In the genomic region with DNA sequence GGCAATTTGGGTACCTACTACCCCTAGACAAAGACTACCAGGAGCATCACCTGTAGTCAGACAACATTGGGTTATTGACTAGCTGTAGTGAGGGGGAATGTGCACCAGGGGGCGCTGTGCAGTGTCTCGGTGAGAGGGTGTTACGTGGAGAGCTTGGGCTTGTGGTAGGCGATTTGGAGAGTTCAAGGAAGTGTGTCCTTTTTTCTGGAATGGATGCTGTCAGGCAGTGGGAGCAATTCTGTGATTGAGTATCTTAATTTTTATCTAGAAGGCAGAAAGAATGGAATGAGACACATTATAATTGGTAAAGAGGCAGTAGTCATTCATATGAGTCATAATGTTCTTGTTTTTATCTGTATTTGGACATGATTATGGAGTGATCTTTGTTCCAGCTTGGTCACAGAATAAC, we compare ENCODE assay signal across 8 cellular contexts.
A peak's percentile ranks its signal among the peaks of the same experiment; 100 is the strongest.
DNase-seq lines count a peak whose midpoint lies in the region; ATAC-seq, FAIRE-seq and TF ChIP-seq lines count a peak whose summit lies in the region.

No MANE protein-coding gene starts in this region.

- TF ChIP-seq CTCF in A549 (IDR thresholded peaks at IDR 0.05): peak; percentile 27; the same call in 1 of the 3 replicates
- peak; percentile 82 for TF ChIP-seq CTCF in GM12864 (IDR thresholded peaks at IDR 0.05; ENCODE audit: low read depth, low read length, missing control alignments)
- TF ChIP-seq CTCF in Panc1 (IDR thresholded peaks at IDR 0.05): peak; percentile 54
- peak; percentile 69 for TF ChIP-seq CTCF in astrocyte of the cerebellum (IDR thresholded peaks at IDR 0.05; ENCODE audit: low read depth, low read length, missing control alignments)
- TF ChIP-seq CTCF in stomach (IDR thresholded peaks at IDR 0.05): peak in 3 of 7 experiments; percentile 25 to 38 (median 37)

- no peak overlapping the region for H3K4me2 ChIP-seq in A549

- H3K27me3 ChIP-seq in Panc1 (ENCODE audit: control insufficient read depth, insufficient read depth, low read length): no peaks in the 10 kb centered on the region
- H3K27me3 ChIP-seq in stomach: no peaks in the 10 kb centered on the region

- H3K9me3 ChIP-seq in A549: no peaks in the 10 kb centered on the region
- no peaks in the 10 kb centered on the region for H3K9me3 ChIP-seq in Panc1 (ENCODE audit: control insufficient read depth, insufficient read depth, low read depth, low read length)
- H3K9me3 ChIP-seq in stomach: no peaks in the 10 kb centered on the region

- 0% methylated on average over 4 of the region's 4 CpGs for WGBS in A549 (ENCODE audit: missing lambda C conversion rate)
- 6 to 17% (median 13%) methylated on average over 4 of the region's 4 CpGs for WGBS in stomach, 5 donors

- POLR2A ChIA-PET in A549 (lab: Yijun Ruan, JAX): no interaction called here
- POLR2A ChIA-PET in Panc1 (lab: Charles Lee): no interaction called here

- no TSS peak for BruUV-seq in Panc1 (replicated peaks; lab: Mats Ljungman, UMichigan)

- TF ChIP-seq RAD21 in A549 (conservative IDR thresholded peaks at IDR 0.05 in 1 of 2, IDR thresholded peaks at IDR 0.05 in 1 of 2): peak in 1 of 2 experiments; percentile 25; a peak in 1 of 5 replicates

- DNase-seq in A549 (ENCODE audit: low read depth in 1 of 2, low spot score in 1 of 2): peak; percentile 16 to 33
- peak; percentile 7 for DNase-seq in GM12864 (ENCODE audit: low read depth)
- DNase-seq in Panc1 (ENCODE audit: low read depth, low spot score): peak; percentile 8
- DNase-seq in astrocyte of the cerebellum (ENCODE audit: low read depth): peak; percentile 6
- peak; percentile 65 for DNase-seq in kidney tubule cell (ENCODE audit: low spot score)
- peak; percentile 29 for DNase-seq in stomach
- DNase-seq in RCC 7860 (ENCODE audit: low spot score): no peak

- no peak for FAIRE-seq in A549 (lab: Jason Lieb, UNC)
- no peak for FAIRE-seq in RCC 7860 (lab: Jason Lieb, UNC)

- H3K27ac ChIP-seq in A549 (no peak overlapping the region), Panc1 (ENCODE audit: low read length) (no peak overlapping the region), stomach (no peak overlapping the region)

- TF ChIP-seq EP300 in A549 (IDR thresholded peaks at IDR 0.05) (no peak), stomach (IDR thresholded peaks at IDR 0.05) (no peak)

- H3K4me1 ChIP-seq in A549 (no peaks in the 10 kb centered on the region), Panc1 (ENCODE audit: control insufficient read depth, insufficient read depth, low read length) (no peaks in the 10 kb centered on the region), stomach (no peaks in the 10 kb centered on the region)

- intact Hi-C loops in Panc1 (cut with micrococcal nuclease; ENCODE audit: unreplicated experiment): no loop called here
- intact Hi-C loops in stomach (cut with DNase I; ENCODE audit: low total_unique reads): no loop called here

- in situ Hi-C loops in Panc1 (cut with HindIII; ENCODE audit: low pct_unique_long_range_greater_than_20kb, low sequenced_read_pairs) (no loop called here), astrocyte of the cerebellum (cut with HindIII; ENCODE audit: low sequenced_read_pairs) (no loop called here)

- ATAC-seq in A549: peak; percentile 64 to 84; a peak in 3 of 6 replicates
- peak; percentile 58 for ATAC-seq in HG02970 (IDR thresholded peaks at IDR 0.05; ENCODE audit: low FRiP score, unreplicated experiment)
- no peak for ATAC-seq in Panc1

- CTCF ChIA-PET in A549 (lab: Yijun Ruan, JAX): interaction anchor here (0.8 to 1.7 kb wide), 6 partner anchors 9 to 96 kb away, joined by 3 to 6 read pairs (median 4); no protein-coding TSS in a partner anchor
- CTCF ChIA-PET in Panc1 (lab: Charles Lee): no interaction called here

- no peaks in the 10 kb centered on the region for H3K36me3 ChIP-seq in Panc1 (ENCODE audit: control insufficient read depth, insufficient read depth, low read length)
- no peaks in the 10 kb centered on the region for H3K36me3 ChIP-seq in stomach

- TF ChIP-seq POLR2A in A549 (IDR thresholded peaks at IDR 0.05; ENCODE audit: low read length) (no peak), stomach (IDR thresholded peaks at IDR 0.05) (no peak)

- no peak overlapping the region for H3K4me3 ChIP-seq in A549
- no peak overlapping the region for H3K4me3 ChIP-seq in GM12864 (ENCODE audit: low read depth, low read length)
- no peak overlapping the region for H3K4me3 ChIP-seq in Panc1 (ENCODE audit: low read depth in 2 of 2, low read length in 2 of 2)
- H3K4me3 ChIP-seq in astrocyte of the cerebellum (ENCODE audit: low read depth, low read length): no peak overlapping the region
- H3K4me3 ChIP-seq in stomach: no peak overlapping the region

TF ChIP-seq in A549, 52 proteins besides CTCF, POLR2A, EP300 and RAD21:
- TF ChIP-seq BHLHE40 (IDR thresholded peaks at IDR 0.05; ENCODE audit: low read depth, low read length): no peak
- TF ChIP-seq, protein P1, sequence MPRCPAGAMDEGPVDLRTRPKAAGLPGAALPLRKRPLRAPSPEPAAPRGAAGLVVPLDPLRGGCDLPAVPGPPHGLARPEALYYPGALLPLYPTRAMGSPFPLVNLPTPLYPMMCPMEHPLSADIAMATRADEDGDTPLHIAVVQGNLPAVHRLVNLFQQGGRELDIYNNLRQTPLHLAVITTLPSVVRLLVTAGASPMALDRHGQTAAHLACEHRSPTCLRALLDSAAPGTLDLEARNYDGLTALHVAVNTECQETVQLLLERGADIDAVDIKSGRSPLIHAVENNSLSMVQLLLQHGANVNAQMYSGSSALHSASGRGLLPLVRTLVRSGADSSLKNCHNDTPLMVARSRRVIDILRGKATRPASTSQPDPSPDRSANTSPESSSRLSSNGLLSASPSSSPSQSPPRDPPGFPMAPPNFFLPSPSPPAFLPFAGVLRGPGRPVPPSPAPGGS (IDR thresholded peaks at IDR 0.05): no peak
- TF ChIP-seq, protein P2, sequence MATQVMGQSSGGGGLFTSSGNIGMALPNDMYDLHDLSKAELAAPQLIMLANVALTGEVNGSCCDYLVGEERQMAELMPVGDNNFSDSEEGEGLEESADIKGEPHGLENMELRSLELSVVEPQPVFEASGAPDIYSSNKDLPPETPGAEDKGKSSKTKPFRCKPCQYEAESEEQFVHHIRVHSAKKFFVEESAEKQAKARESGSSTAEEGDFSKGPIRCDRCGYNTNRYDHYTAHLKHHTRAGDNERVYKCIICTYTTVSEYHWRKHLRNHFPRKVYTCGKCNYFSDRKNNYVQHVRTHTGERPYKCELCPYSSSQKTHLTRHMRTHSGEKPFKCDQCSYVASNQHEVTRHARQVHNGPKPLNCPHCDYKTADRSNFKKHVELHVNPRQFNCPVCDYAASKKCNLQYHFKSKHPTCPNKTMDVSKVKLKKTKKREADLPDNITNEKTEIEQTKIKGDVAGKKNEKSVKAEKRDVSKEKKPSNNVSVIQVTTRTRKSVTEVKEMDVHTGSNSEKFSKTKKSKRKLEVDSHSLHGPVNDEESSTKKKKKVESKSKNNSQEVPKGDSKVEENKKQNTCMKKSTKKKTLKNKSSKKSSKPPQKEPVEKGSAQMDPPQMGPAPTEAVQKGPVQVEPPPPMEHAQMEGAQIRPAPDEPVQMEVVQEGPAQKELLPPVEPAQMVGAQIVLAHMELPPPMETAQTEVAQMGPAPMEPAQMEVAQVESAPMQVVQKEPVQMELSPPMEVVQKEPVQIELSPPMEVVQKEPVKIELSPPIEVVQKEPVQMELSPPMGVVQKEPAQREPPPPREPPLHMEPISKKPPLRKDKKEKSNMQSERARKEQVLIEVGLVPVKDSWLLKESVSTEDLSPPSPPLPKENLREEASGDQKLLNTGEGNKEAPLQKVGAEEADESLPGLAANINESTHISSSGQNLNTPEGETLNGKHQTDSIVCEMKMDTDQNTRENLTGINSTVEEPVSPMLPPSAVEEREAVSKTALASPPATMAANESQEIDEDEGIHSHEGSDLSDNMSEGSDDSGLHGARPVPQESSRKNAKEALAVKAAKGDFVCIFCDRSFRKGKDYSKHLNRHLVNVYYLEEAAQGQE (IDR thresholded peaks at IDR 0.05): no peak
- TF ChIP-seq FOSL2 (IDR thresholded peaks at IDR 0.05): no peak
- TF ChIP-seq FOSL2 (CRISPR knock-in tag; IDR thresholded peaks at IDR 0.05): no peak
- no peak for TF ChIP-seq MYC (IDR thresholded peaks at IDR 0.05; ENCODE audit: borderline replicate concordance, low read length)
- TF ChIP-seq ESRRA (IDR thresholded peaks at IDR 0.05; ENCODE audit: borderline replicate concordance, low read length): no peak
- TF ChIP-seq FOXS1 (CRISPR knock-in tag; IDR thresholded peaks at IDR 0.05): no peak
- TF ChIP-seq HEYL (CRISPR knock-in tag; IDR thresholded peaks at IDR 0.05): no peak
- TF ChIP-seq NFE2L2 (conservative IDR thresholded peaks at IDR 0.05; ENCODE audit: low read length): no peak
- TF ChIP-seq, protein P3, sequence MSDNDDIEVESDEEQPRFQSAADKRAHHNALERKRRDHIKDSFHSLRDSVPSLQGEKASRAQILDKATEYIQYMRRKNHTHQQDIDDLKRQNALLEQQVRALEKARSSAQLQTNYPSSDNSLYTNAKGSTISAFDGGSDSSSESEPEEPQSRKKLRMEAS (IDR thresholded peaks at IDR 0.05): no peak
- TF ChIP-seq NR3C1 (IDR thresholded peaks at IDR 0.05): no peak
- no peak for TF ChIP-seq PHF8 (IDR thresholded peaks at IDR 0.05; ENCODE audit: borderline replicate concordance, low read depth)
- no peak for TF ChIP-seq RFX5 (IDR thresholded peaks at IDR 0.05)
